24 cellular contexts compared by ENCODE assay signal in genomic region chr4:150746156-150746555, GRCh38.
DNase-seq lines count a peak whose midpoint lies in the region; ATAC-seq, FAIRE-seq and TF ChIP-seq lines count a peak whose summit lies in the region.
"Had no signal": no experiment of that assay in that cellular context is flagged by ENCODE, and none has a peak within 500 bp of the region (broad histone marks: within the 10 kb centered on the region; RNA-seq: fewer than 3 reads in every experiment).

No MANE protein-coding gene starts in this region.

- H3K4me1 Mint-ChIP-seq in astrocyte (ENCODE audit: low read depth, unreplicated experiment) = peaks cover 4% of the 10 kb centered on the region
- H3K4me1 Mint-ChIP-seq in CD14-positive monocyte = no peaks in the 10 kb centered on the region
- peaks cover 9 to 10% of the 10 kb centered on the region in 2 donors for H3K4me1 Mint-ChIP-seq in natural killer cell treated with Interleukin-12 subunit alpha and Interleukin-12 subunit beta and Interleukin-15 and Interleukin-18, amount 100 ng/mL, for 72 hours (ENCODE audit: low read depth in 2 of 2)
- H3K4me1 Mint-ChIP-seq: nephron had no signal

- intact Hi-C loops in CD14-positive monocyte (cut with micrococcal nuclease) = no loop called here

- DNase-seq in HTR-8/SVneo (ENCODE audit: insufficient read length, low spot score) (peak; percentile 30), astrocyte (ENCODE audit: low read depth) (peak; percentile 77), fibroblast of villous mesenchyme (ENCODE audit: low read depth) (peak; percentile 26), CD14-positive monocyte (ENCODE audit: low spot score) (no peak)
- DNase-seq in activated CD4-positive, CD25-positive, alpha-beta regulatory T cell treated with anti-CD3 and anti-CD28 coated beads, Interleukin-2, amount 50 U/mL, for 72 hours = no peak
- DNase-seq in natural killer cell treated with Interleukin-12 subunit alpha and Interleukin-12 subunit beta and Interleukin-15 and Interleukin-18, amount 100 ng/mL, for 72 hours (ENCODE audit: low spot score) = no peak
- DNase-seq: activated CD4-positive, alpha-beta memory T cell treated with anti-CD3 and anti-CD28 coated beads for 36 hours; activated T-cell treated with anti-CD3 and anti-CD28 coated beads, Interleukin-2, amount 50 U/mL, for 24 hours; central memory CD4-positive, alpha-beta T cell; foreskin melanocyte; mesendoderm; MM.1S; NCI-H187; NCI-H446 treated with DMSO at 0.1 percent for 48 hours; T-helper 1 cell; thyroid gland; WERI-Rb-1 had no signal

- H3K36me3 Mint-ChIP-seq in astrocyte (ENCODE audit: low read depth, unreplicated experiment) = no peaks in the 10 kb centered on the region
- H3K36me3 Mint-ChIP-seq in CD14-positive monocyte = peaks cover 0 to 5% of the 10 kb centered on the region in 2 donors
- peaks cover 6% of the 10 kb centered on the region for H3K36me3 Mint-ChIP-seq in natural killer cell treated with Interleukin-12 subunit alpha and Interleukin-12 subunit beta and Interleukin-15 and Interleukin-18, amount 100 ng/mL, for 72 hours

- no peaks in the 10 kb centered on the region for H3K36me3 ChIP-seq in astrocyte (ENCODE audit: insufficient read depth, low read length)
- H3K36me3 ChIP-seq: prostate gland, thyroid gland, WERI-Rb-1 had no signal

- no peak for TF ChIP-seq CTCF in astrocyte (IDR thresholded peaks at IDR 0.05; ENCODE audit: insufficient read depth, low read depth, low read length)
- no peak for TF ChIP-seq CTCF in fibroblast of villous mesenchyme (IDR thresholded peaks at IDR 0.05; ENCODE audit: insufficient read depth, low read depth, low read length)
- no peak for TF ChIP-seq CTCF in CD14-positive monocyte (IDR thresholded peaks at IDR 0.05)

- no peak overlapping the region for H3K27ac ChIP-seq in astrocyte (ENCODE audit: low read depth, low read length)
- H3K27ac ChIP-seq: prostate gland, thyroid gland, WERI-Rb-1 had no signal

- no peak for ATAC-seq in HG03565 (IDR thresholded peaks at IDR 0.05; ENCODE audit: unreplicated experiment)
- no peak for ATAC-seq in natural killer cell treated with Interleukin-12 subunit alpha and Interleukin-12 subunit beta and Interleukin-15 and Interleukin-18, amount 100 ng/mL, for 72 hours
- ATAC-seq: Right ventricle myocardium inferior; stimulated activated memory B cell treated with anti-CD40 and anti-IgM and Interleukin-4, amounts not matched to agents 10 μg/mL and 1 μg/mL and 100 μg/mL, for 72 hours had no signal

- H3K9me3 ChIP-seq in astrocyte (ENCODE audit: insufficient read depth, low read depth, low read length) = no peaks in the 10 kb centered on the region
- H3K9me3 ChIP-seq: prostate gland, thyroid gland had no signal

- H3K27me3 Mint-ChIP-seq in astrocyte (ENCODE audit: low read depth, unreplicated experiment) = no peaks in the 10 kb centered on the region
- no peaks in the 10 kb centered on the region for H3K27me3 Mint-ChIP-seq in CD14-positive monocyte (ENCODE audit: low read depth in 3 of 3)
- no peaks in the 10 kb centered on the region for H3K27me3 Mint-ChIP-seq in natural killer cell treated with Interleukin-12 subunit alpha and Interleukin-12 subunit beta and Interleukin-15 and Interleukin-18, amount 100 ng/mL, for 72 hours
- H3K27me3 Mint-ChIP-seq: activated CD4-positive, alpha-beta memory T cell treated with anti-CD3 and anti-CD28 coated beads for 36 hours; activated naive CD4-positive, alpha-beta T cell treated with anti-CD3 and anti-CD28 coated beads, Interleukin-2, amount 50 U/mL, for 24 hours; activated T-cell treated with anti-CD3 and anti-CD28 coated beads, Interleukin-2, amount 50 U/mL, for 24 hours; stimulated activated memory B cell treated with anti-CD40 and anti-IgM and Interleukin-4, amounts not matched to agents 10 μg/mL and 1 μg/mL and 100 μg/mL, for 72 hours had no signal

- no peaks in the 10 kb centered on the region for H3K79me2 ChIP-seq in astrocyte (ENCODE audit: insufficient read depth, low read length)

- no peak overlapping the region for H3K4me2 ChIP-seq in astrocyte (ENCODE audit: low read length)

- no peak overlapping the region for H3K9ac ChIP-seq in astrocyte (ENCODE audit: low read length)

- H3K9me3 Mint-ChIP-seq in astrocyte (ENCODE audit: unreplicated experiment) (no peaks in the 10 kb centered on the region), CD14-positive monocyte (peaks cover 0 to 3% (median 0%) of the 10 kb centered on the region in 7 donors)
- no peaks in the 10 kb centered on the region for H3K9me3 Mint-ChIP-seq in natural killer cell treated with Interleukin-12 subunit alpha and Interleukin-12 subunit beta and Interleukin-15 and Interleukin-18, amount 100 ng/mL, for 72 hours
- H3K9me3 Mint-ChIP-seq: activated CD4-positive, alpha-beta memory T cell treated with anti-CD3 and anti-CD28 coated beads for 36 hours; activated naive CD4-positive, alpha-beta T cell treated with anti-CD3 and anti-CD28 coated beads, Interleukin-2, amount 50 U/mL, for 24 hours; activated T-cell treated with anti-CD3 and anti-CD28 coated beads, Interleukin-2, amount 50 U/mL, for 24 hours; nephron; stimulated activated memory B cell treated with anti-CD40 and anti-IgM and Interleukin-4, amounts not matched to agents 10 μg/mL and 1 μg/mL and 100 μg/mL, for 72 hours had no signal

- no peak overlapping the region for H3K4me3 Mint-ChIP-seq in astrocyte (ENCODE audit: unreplicated experiment)
- H3K4me3 Mint-ChIP-seq in CD14-positive monocyte = no peak overlapping the region
- no peak overlapping the region for H3K4me3 Mint-ChIP-seq in natural killer cell treated with Interleukin-12 subunit alpha and Interleukin-12 subunit beta and Interleukin-15 and Interleukin-18, amount 100 ng/mL, for 72 hours
- H3K4me3 Mint-ChIP-seq: activated CD4-positive, alpha-beta memory T cell treated with anti-CD3 and anti-CD28 coated beads for 36 hours; activated naive CD4-positive, alpha-beta T cell treated with anti-CD3 and anti-CD28 coated beads, Interleukin-2, amount 50 U/mL, for 24 hours; activated T-cell treated with anti-CD3 and anti-CD28 coated beads, Interleukin-2, amount 50 U/mL, for 24 hours; nephron; stimulated activated memory B cell treated with anti-CD40 and anti-IgM and Interleukin-4, amounts not matched to agents 10 μg/mL and 1 μg/mL and 100 μg/mL, for 72 hours had no signal

- no peak overlapping the region for H3K4me3 ChIP-seq in astrocyte (ENCODE audit: insufficient read depth, low read depth, low read length)
- H3K4me3 ChIP-seq in fibroblast of villous mesenchyme (ENCODE audit: low read depth, low read length) = no peak overlapping the region
- H3K4me3 ChIP-seq: prostate gland, thyroid gland had no signal

- H3K27me3 ChIP-seq in astrocyte (ENCODE audit: insufficient read depth, low read length) = no peaks in the 10 kb centered on the region
- H3K27me3 ChIP-seq: thyroid gland had no signal

- H3K27ac Mint-ChIP-seq in astrocyte (ENCODE audit: unreplicated experiment) (no peak overlapping the region), CD14-positive monocyte (peak overlapping the region in 1 of 7 donors; percentile 21)
- H3K27ac Mint-ChIP-seq in natural killer cell treated with Interleukin-12 subunit alpha and Interleukin-12 subunit beta and Interleukin-15 and Interleukin-18, amount 100 ng/mL, for 72 hours = no peak overlapping the region
- H3K27ac Mint-ChIP-seq: activated CD4-positive, alpha-beta memory T cell treated with anti-CD3 and anti-CD28 coated beads for 36 hours; activated naive CD4-positive, alpha-beta T cell treated with anti-CD3 and anti-CD28 coated beads, Interleukin-2, amount 50 U/mL, for 24 hours; activated T-cell treated with anti-CD3 and anti-CD28 coated beads, Interleukin-2, amount 50 U/mL, for 24 hours; nephron; stimulated activated memory B cell treated with anti-CD40 and anti-IgM and Interleukin-4, amounts not matched to agents 10 μg/mL and 1 μg/mL and 100 μg/mL, for 72 hours had no signal

- no peak overlapping the region for H2AFZ ChIP-seq in astrocyte (ENCODE audit: low read depth, low read length)

- H3K4me1 ChIP-seq in astrocyte (ENCODE audit: insufficient read depth, low read length) = no peaks in the 10 kb centered on the region
- H3K4me1 ChIP-seq: prostate gland, thyroid gland had no signal

- FAIRE-seq in HTR-8/SVneo (lab: Jason Lieb, UNC) = no peak
- FAIRE-seq in astrocyte (lab: Jason Lieb, UNC) = no peak
- FAIRE-seq: H54 had no signal

- no peaks in the 10 kb centered on the region for H4K20me1 ChIP-seq in astrocyte (ENCODE audit: insufficient read depth, low read length)

Comparison
In these comparisons a context has a peak if more than half of its experiments do, and no peak if none do; other contexts are left out.
1. DNase-seq: peak in HTR-8/SVneo (single experiment), astrocyte (single experiment) and fibroblast of villous mesenchyme (single experiment); none in CD14-positive monocyte (single experiment), activated CD4-positive, CD25-positive, alpha-beta regulatory T cell treated with anti-CD3 and anti-CD28 coated beads, Interleukin-2, amount 50 U/mL, for 72 hours (single experiment) and natural killer cell treated with Interleukin-12 subunit alpha and Interleukin-12 subunit beta and Interleukin-15 and Interleukin-18, amount 100 ng/mL, for 72 hours (single experiment).